Comparison of ENCODE assay signal across 13 cellular contexts in the genomic region with DNA sequence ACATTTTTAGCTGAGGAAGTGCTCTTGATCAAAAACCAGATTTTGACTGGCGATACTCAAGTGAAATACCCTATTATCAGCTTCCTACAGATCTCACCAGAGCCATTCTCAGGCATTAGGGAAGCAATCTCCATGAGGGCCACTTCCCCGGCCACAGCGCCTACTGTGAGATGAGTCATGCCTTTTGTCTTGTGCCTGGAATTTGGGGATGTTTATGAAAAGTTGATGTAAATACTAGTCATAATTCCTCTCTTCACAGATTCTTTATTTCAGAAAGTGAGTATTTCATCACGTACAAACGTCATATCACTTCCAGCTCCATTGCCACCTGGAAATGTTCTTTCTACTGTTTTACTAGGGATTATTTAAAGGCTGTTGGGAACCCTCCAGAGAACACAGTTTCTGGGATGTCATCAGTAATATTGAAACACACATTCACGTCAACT. TPM values are rescaled to one million over a fixed set of nuclear protein-coding genes. Genes with fewer than 3 reads are reported as not detected.
DNase-seq lines count a peak whose midpoint lies in the region; ATAC-seq and TF ChIP-seq lines count a peak whose summit lies in the region.
"Had no signal": no experiment of that assay in that cellular context is flagged by ENCODE, and none has a peak within 500 bp of the region (broad histone marks: within the 10 kb centered on the region; RNA-seq: fewer than 3 reads in every experiment).

No MANE protein-coding gene starts in this region.

- H3K27ac ChIP-seq in heart right ventricle (peak overlapping the region in 4 of 10 donors; percentile 15 to 85 (median 37)), ascending aorta (peak overlapping the region; percentile 13 to 55), right cardiac atrium (ENCODE audit: low read length) (no peak overlapping the region), upper lobe of right lung (peak overlapping the region; percentile 45)

- no peaks in the 10 kb centered on the region for H3K27me3 ChIP-seq in heart right ventricle
- no peaks in the 10 kb centered on the region for H3K27me3 ChIP-seq in ascending aorta
- H3K27me3 ChIP-seq in right cardiac atrium (ENCODE audit: control insufficient read depth, insufficient read depth), result no peaks in the 10 kb centered on the region
- H3K27me3 ChIP-seq in upper lobe of right lung, result no peaks in the 10 kb centered on the region

- H3K9me3 ChIP-seq in heart right ventricle, result no peaks in the 10 kb centered on the region
- no peaks in the 10 kb centered on the region for H3K9me3 ChIP-seq in ascending aorta
- no peaks in the 10 kb centered on the region for H3K9me3 ChIP-seq in right cardiac atrium (ENCODE audit: control insufficient read depth, low read length)
- no peaks in the 10 kb centered on the region for H3K9me3 ChIP-seq in upper lobe of right lung

- intact Hi-C loops in heart right ventricle (cut with DNase I), result loop anchor here in 1 of 10 donors (10.0 kb wide), 1 partner anchor 281 kb away; no protein-coding TSS in a partner anchor
- intact Hi-C loops in Right ventricle myocardium inferior (cut with DNase I), result no loop called here
- intact Hi-C loops in ascending aorta (cut with DNase I), result no loop called here
- intact Hi-C loops in right cardiac atrium (cut with DNase I), result no loop called here
- intact Hi-C loops in upper lobe of right lung (cut with DNase I), result no loop called here

- peaks cover 0 to 18% (median 0%) of the 10 kb centered on the region in 9 donors for H3K4me1 ChIP-seq in heart right ventricle
- no peaks in the 10 kb centered on the region for H3K4me1 ChIP-seq in ascending aorta
- H3K4me1 ChIP-seq in right cardiac atrium (ENCODE audit: control insufficient read depth, insufficient read depth, low read length), result peaks cover 3% of the 10 kb centered on the region
- no peaks in the 10 kb centered on the region for H3K4me1 ChIP-seq in upper lobe of right lung

- no peak for TF ChIP-seq CTCF in heart right ventricle (IDR thresholded peaks at IDR 0.05)
- no peak for TF ChIP-seq CTCF in ascending aorta (IDR thresholded peaks at IDR 0.05)
- TF ChIP-seq CTCF in upper lobe of right lung (IDR thresholded peaks at IDR 0.05), result no peak

- WGBS in heart right ventricle, 2 donors, result 59 to 69% methylated on average over 6 of the region's 6 CpGs
- 45% methylated on average over 6 of the region's 6 CpGs for WGBS in right cardiac atrium

- H3K4me3 ChIP-seq in heart right ventricle (no peak overlapping the region), ascending aorta (no peak overlapping the region), right cardiac atrium (ENCODE audit: low read length) (no peak overlapping the region), upper lobe of right lung (no peak overlapping the region)

- DNase-seq in heart right ventricle (peak in 1 of 2 donors; percentile 11), Right ventricle myocardium inferior (ENCODE audit: missing footprints) (no peak), ascending aorta (ENCODE audit: low spot score in 2 of 2) (peak in 1 of 2 donors; percentile 65), right cardiac atrium (peak in 2 of 3 donors; percentile 24 to 61), upper lobe of right lung (no peak), NCI-H1436 treated with DMSO at 0.1 percent for 48 hours (lab: John Stamatoyannopoulos, UW) (no peak), midbrain (lab: John Stamatoyannopoulos, UW) (no peak)
- no peak for DNase-seq in stimulated activated CD4-positive, alpha-beta T cell treated with anti-CD3 and anti-CD28 coated beads, Interleukin-1b, Interleukin-23, amount 100 ng/mL, for 48 hours
- DNase-seq: ACHN; activated CD4-positive, alpha-beta T cell treated with anti-CD3 and anti-CD28 coated beads for 1 hour; activated naive CD4-positive, alpha-beta T cell treated with Interleukin-2 at 50 U/mL for 16 hours; stimulated activated CD4-positive, alpha-beta T cell treated with anti-CD3 and anti-CD28 coated beads, Interleukin-15, amount 100 ng/mL, for 24 hours; stimulated activated naive CD8-positive, alpha-beta T cell treated with anti-CD3 and anti-CD28 coated beads, Interleukin-15, Interleukin-2, amounts not matched to agents 100 U/mL and 50 U/mL, for 24 hours had no signal

- ATAC-seq in heart right ventricle (peak in 6 of 8 donors; percentile 32 to 82 (median 60)), Right ventricle myocardium inferior (no peak), right cardiac atrium (peak in 1 of 2 donors; percentile 51), upper lobe of right lung (peak; percentile 74)
- ATAC-seq: stimulated activated naive CD8-positive, alpha-beta T cell treated with anti-CD3 and anti-CD28 coated beads, Interleukin-15, Interleukin-2, amounts not matched to agents 100 U/mL and 50 U/mL, for 24 hours had no signal

- H3K36me3 ChIP-seq in heart right ventricle (no peaks in the 10 kb centered on the region), ascending aorta (no peaks in the 10 kb centered on the region), upper lobe of right lung (no peaks in the 10 kb centered on the region)

RNA-seq across cellular contexts. Expression of a gene that starts 25.3 kb away (rescaled TPM):
- total RNA-seq in heart right ventricle (10 to 100 TPM in 9 of 10 donors, 1 to 10 TPM in 1; 9.1 to 19.3 (median 13.0) TPM), Right ventricle myocardium inferior (17.4 TPM), ascending aorta (2.8 TPM), right cardiac atrium (10 to 100 TPM; 14.1 to 22.2 (median 20.5) TPM), upper lobe of right lung (20.2 TPM)
- polyA plus RNA-seq in heart right ventricle (10 to 100 TPM; 10.6 to 13.8 TPM), right cardiac atrium (16.5 TPM)

Comparison
In these comparisons a context has a peak if more than half of its experiments do, and no peak if none do; other contexts are left out.
1. DNase-seq: peak in right cardiac atrium (2 of 3); none in Right ventricle myocardium inferior (single experiment), upper lobe of right lung (single experiment), NCI-H1436 treated with DMSO at 0.1 percent for 48 hours (single experiment), stimulated activated CD4-positive, alpha-beta T cell treated with anti-CD3 and anti-CD28 coated beads, Interleukin-1b, Interleukin-23, amount 100 ng/mL, for 48 hours (single experiment) and midbrain (single experiment).